Comparison of ENCODE assay signal across 17 cellular contexts in the genomic region with DNA sequence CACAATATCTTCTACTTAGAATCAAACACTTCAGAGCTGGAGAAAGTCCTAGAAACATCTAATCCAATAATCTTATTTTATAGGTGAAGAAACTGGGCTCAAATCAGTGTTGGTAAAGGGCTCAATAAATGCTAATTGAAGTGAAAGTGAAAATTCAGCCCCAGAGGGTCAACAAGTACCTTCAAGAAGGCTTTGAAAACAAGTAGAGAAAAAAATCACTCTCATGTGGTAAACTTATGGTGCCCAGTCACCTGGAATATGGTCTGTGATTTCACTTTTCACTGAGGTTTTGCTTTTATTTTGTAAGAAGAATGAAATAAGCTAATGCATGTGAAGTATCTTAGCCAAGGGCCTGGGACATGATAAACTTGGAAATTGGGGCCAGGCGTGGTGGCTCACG.
"Had no signal": no experiment of that assay in that cellular context is flagged by ENCODE, and none has a peak within 500 bp of the region (broad histone marks: within the 10 kb centered on the region; RNA-seq: fewer than 3 reads in every experiment).

No MANE protein-coding gene starts in this region.

- H3K27ac ChIP-seq: heart left ventricle, sigmoid colon, skin epidermis, stomach, thoracic aorta had no signal

- H3K9me3 ChIP-seq: heart left ventricle, sigmoid colon, stomach, thoracic aorta had no signal

- H3K36me3 ChIP-seq: heart left ventricle, sigmoid colon, stomach, thoracic aorta had no signal

- DNase-seq: effector memory CD4-positive, alpha-beta T cell; heart left ventricle; hippocampal formation; left colon; mesendoderm; naive thymus-derived CD4-positive, alpha-beta T cell; nephron progenitor cell; posterior cingulate gyrus; sigmoid colon; stimulated activated CD4-positive, alpha-beta T cell treated with anti-CD3 and anti-CD28 coated beads, Interleukin-2, amount 100 ng/mL, for 24 hours; stimulated activated naive CD4-positive, alpha-beta T cell; stomach; substantia nigra; trophoblast cell had no signal

- H3K27me3 ChIP-seq: heart left ventricle, sigmoid colon, stomach had no signal

- ATAC-seq: esophagus mucosa; heart left ventricle; left colon; naive thymus-derived CD4-positive, alpha-beta T cell had no signal

- H3K4me1 ChIP-seq: heart left ventricle, sigmoid colon, stomach had no signal

- H3K4me3 ChIP-seq: heart left ventricle, sigmoid colon, skin epidermis, stomach, thoracic aorta had no signal
